In genomic region chr5:160702856-160703453, GRCh38 we compare ENCODE assay signal across 12 cellular contexts.
A peak's percentile ranks its signal among the peaks of the same experiment; 100 is the strongest.
DNase-seq lines count a peak whose midpoint lies in the region; ATAC-seq and TF ChIP-seq lines count a peak whose summit lies in the region.
"Had no signal": no experiment of that assay in that cellular context is flagged by ENCODE, and none has a peak within 500 bp of the region (broad histone marks: within the 10 kb centered on the region; RNA-seq: fewer than 3 reads in every experiment).

No MANE protein-coding gene starts in this region.

- no peaks in the 10 kb centered on the region for H3K36me3 ChIP-seq in thyroid gland

- no peak overlapping the region for H3K27ac ChIP-seq in thyroid gland
- H3K27ac ChIP-seq: C4-2B had no signal

- H3K27me3 ChIP-seq in thyroid gland, result no peaks in the 10 kb centered on the region

- H3K4me1 ChIP-seq in thyroid gland, result no peaks in the 10 kb centered on the region

- H3K4me3 ChIP-seq in thyroid gland (replicated peaks in 1 of 3), result no peak overlapping the region

- DNase-seq in NOMO-1 treated with DMSO at 0.1 percent for 48 hours (lab: John Stamatoyannopoulos, UW; ENCODE audit: unreplicated experiment) (peak; percentile 99), thyroid gland (no peak), left ventricle myocardium superior (no peak), GDM1 (lab: John Stamatoyannopoulos, UW) (no peak), dermis blood vessel endothelial cell (no peak)
- DNase-seq: effector memory CD8-positive, alpha-beta T cell; hippocampal formation; stimulated activated naive CD4-positive, alpha-beta T cell treated with Interleukin-2 at 50 U/mL for 16 hours had no signal

- ATAC-seq in GM18511 (IDR thresholded peaks at IDR 0.05; ENCODE audit: unreplicated experiment) (peak; percentile 89), GM21390 (IDR thresholded peaks at IDR 0.05; ENCODE audit: unreplicated experiment) (peak; percentile 93), HG03064 (IDR thresholded peaks at IDR 0.05; ENCODE audit: low read depth, unreplicated experiment) (peak; percentile 89), left ventricle myocardium superior (no peak)
- ATAC-seq: effector memory CD8-positive, alpha-beta T cell had no signal

- WGBS in thyroid gland, 2 donors, result 92 to 93% methylated on average over 3 of the region's 3 CpGs

- H3K9me3 ChIP-seq in thyroid gland, result no peaks in the 10 kb centered on the region

- TF ChIP-seq CTCF in thyroid gland (IDR thresholded peaks at IDR 0.05), result no peak

- intact Hi-C loops in thyroid gland (cut with DNase I) (no loop called here), left ventricle myocardium superior (cut with micrococcal nuclease) (no loop called here)

- no peak for TF ChIP-seq POLR2A in thyroid gland (IDR thresholded peaks at IDR 0.05)
